Comparison of ENCODE assay signal across 20 cellular contexts in the genomic region with DNA sequence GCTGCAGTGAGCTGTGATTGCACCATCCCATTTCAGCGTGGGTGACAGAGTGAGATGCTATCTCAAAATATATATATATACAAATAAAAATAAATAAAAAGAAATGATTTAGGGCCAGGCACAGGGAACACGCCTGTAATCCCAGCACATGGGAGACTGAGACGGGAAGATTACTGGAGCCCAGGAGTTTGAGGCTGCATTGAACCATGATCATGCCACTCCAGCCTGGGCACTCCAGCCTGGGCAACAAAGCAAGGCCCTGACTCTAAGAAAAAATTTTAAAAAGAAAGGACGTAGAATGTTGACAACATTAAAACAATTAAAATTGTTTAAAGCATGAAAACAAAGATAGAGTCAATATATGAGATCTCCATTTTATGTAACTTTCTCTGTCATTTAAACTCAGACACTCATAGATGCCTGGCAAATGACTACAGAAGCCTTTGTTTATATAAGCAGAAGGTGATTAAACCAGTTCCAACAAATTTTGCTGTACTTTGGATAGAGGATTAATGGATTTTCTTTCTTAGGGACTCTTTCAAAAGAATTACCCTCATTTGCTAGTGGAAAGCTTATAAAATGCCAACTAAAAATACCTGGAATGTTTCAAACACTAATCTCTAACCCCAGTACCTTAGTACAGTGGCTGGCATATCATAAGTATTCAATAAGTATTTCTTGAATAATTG.
"Had no signal": no experiment of that assay in that cellular context is flagged by ENCODE, and none has a peak within 500 bp of the region (broad histone marks: within the 10 kb centered on the region; RNA-seq: fewer than 3 reads in every experiment).

No MANE protein-coding gene starts in this region.

- DNase-seq: activated B cell treated with CpG ODN at 0.5 μM for 24 hours; activated CD4-positive, alpha-beta T cell treated with anti-CD3 and anti-CD28 coated beads for 4 hours; activated CD8-positive, alpha-beta T cell treated with anti-CD3 and anti-CD28 coated beads for 36 hours; activated naive CD4-positive, alpha-beta T cell treated with Interleukin-2 at 50 U/mL for 16 hours; activated naive CD8-positive, alpha-beta T cell treated with anti-CD3 and anti-CD28 coated beads, Interleukin-2, amount 10 ng/mL, durations not matched to agents 7 days and 5 days; activated T-cell treated with anti-CD3 and anti-CD28 coated beads, Interleukin-2, amount 50 U/mL, for 24 hours; amygdala; central memory CD4-positive, alpha-beta T cell; endodermal cell; erythroblast; midbrain; stimulated activated CD4-positive, alpha-beta T cell treated with anti-CD3 and anti-CD28 coated beads, Interleukin-12 subunit alpha, Interleukin-12 subunit beta, amount 100 ng/mL, for 4 hours; stimulated activated CD4-positive, alpha-beta T cell treated with anti-CD3 and anti-CD28 coated beads, Interleukin-1b, Interleukin-23, amount 100 ng/mL, for 48 hours; stimulated activated CD8-positive, alpha-beta memory T cell treated with anti-CD3 and anti-CD28 coated beads, Interleukin-4, amount 100 ng/mL, for 48 hours; stimulated activated naive CD4-positive, alpha-beta T cell treated with Interleukin-2 at 50 U/mL for 16 hours; SW 1271; tibial artery had no signal

- H3K27ac Mint-ChIP-seq: activated B cell treated with CpG ODN at 0.5 μM for 24 hours; activated CD8-positive, alpha-beta T cell treated with anti-CD3 and anti-CD28 coated beads for 36 hours; activated naive CD8-positive, alpha-beta T cell treated with anti-CD3 and anti-CD28 coated beads, Interleukin-2, amount 10 ng/mL, durations not matched to agents 7 days and 5 days; activated T-cell treated with anti-CD3 and anti-CD28 coated beads, Interleukin-2, amount 50 U/mL, for 24 hours; activated T-helper 2 cell treated with anti-CD3 and anti-CD28 coated beads, Interferon-gamma antibody, Interleukin-2, Interleukin-4, amounts not matched to agents 10 μg/mL and 5 μg/mL and 100 μg/mL, durations not matched to agents 14 hours and 24 hours and 36 hours; endodermal cell; nephron had no signal

- H3K9me3 Mint-ChIP-seq: activated B cell treated with CpG ODN at 0.5 μM for 24 hours; activated CD8-positive, alpha-beta T cell treated with anti-CD3 and anti-CD28 coated beads for 36 hours; activated naive CD8-positive, alpha-beta T cell treated with anti-CD3 and anti-CD28 coated beads, Interleukin-2, amount 10 ng/mL, durations not matched to agents 7 days and 5 days; activated T-cell treated with anti-CD3 and anti-CD28 coated beads, Interleukin-2, amount 50 U/mL, for 24 hours; activated T-helper 2 cell treated with anti-CD3 and anti-CD28 coated beads, Interferon-gamma antibody, Interleukin-2, Interleukin-4, amounts not matched to agents 10 μg/mL and 5 μg/mL and 100 μg/mL, durations not matched to agents 14 hours and 24 hours and 36 hours; brain; endodermal cell; nephron had no signal

- H3K4me3 Mint-ChIP-seq: activated B cell treated with CpG ODN at 0.5 μM for 24 hours; activated CD8-positive, alpha-beta T cell treated with anti-CD3 and anti-CD28 coated beads for 36 hours; activated naive CD8-positive, alpha-beta T cell treated with anti-CD3 and anti-CD28 coated beads, Interleukin-2, amount 10 ng/mL, durations not matched to agents 7 days and 5 days; activated T-cell treated with anti-CD3 and anti-CD28 coated beads, Interleukin-2, amount 50 U/mL, for 24 hours; brain; endodermal cell; nephron had no signal

- H3K27me3 Mint-ChIP-seq: activated B cell treated with CpG ODN at 0.5 μM for 24 hours; activated CD8-positive, alpha-beta T cell treated with anti-CD3 and anti-CD28 coated beads for 36 hours; activated naive CD8-positive, alpha-beta T cell treated with anti-CD3 and anti-CD28 coated beads, Interleukin-2, amount 10 ng/mL, durations not matched to agents 7 days and 5 days; activated T-cell treated with anti-CD3 and anti-CD28 coated beads, Interleukin-2, amount 50 U/mL, for 24 hours; brain had no signal

- H3K4me1 Mint-ChIP-seq: activated B cell treated with CpG ODN at 0.5 μM for 24 hours; activated naive CD8-positive, alpha-beta T cell treated with anti-CD3 and anti-CD28 coated beads, Interleukin-2, amount 10 ng/mL, durations not matched to agents 7 days and 5 days; brain; endodermal cell; nephron had no signal

- ATAC-seq: activated CD8-positive, alpha-beta T cell treated with anti-CD3 and anti-CD28 coated beads for 36 hours had no signal
